8 cellular contexts compared by ENCODE assay signal in the genomic region with DNA sequence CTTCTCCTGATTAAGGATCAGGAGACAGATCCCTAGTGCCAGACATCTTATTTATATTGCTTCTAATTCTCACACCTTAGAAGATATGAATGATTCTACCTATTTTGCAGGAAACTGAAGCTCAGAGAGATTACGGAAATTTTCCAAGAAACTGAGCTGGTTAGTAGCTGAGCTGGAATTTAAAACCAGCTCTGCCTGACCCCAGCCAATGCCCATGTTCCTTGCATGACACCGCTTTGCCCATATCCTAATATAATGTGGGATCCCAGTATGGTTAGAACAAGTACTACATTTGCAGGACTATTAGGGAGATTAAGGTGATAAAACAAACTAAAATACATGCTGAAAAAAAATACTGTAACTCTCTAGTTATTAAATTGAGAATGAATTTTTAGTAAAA. TPM values are rescaled to one million over a fixed set of nuclear protein-coding genes. Genes with fewer than 3 reads are reported as not detected.
DNase-seq lines count a peak whose midpoint lies in the region; ATAC-seq, FAIRE-seq and TF ChIP-seq lines count a peak whose summit lies in the region.

No MANE protein-coding gene starts in this region.

- H3K36me3 Mint-ChIP-seq in activated naive CD8-positive, alpha-beta T cell treated with anti-CD3 and anti-CD28 coated beads, Interleukin-2, amount 50 U/mL, for 24 hours (ENCODE audit: low read depth) = peaks cover 7% of the 10 kb centered on the region
- H3K36me3 Mint-ChIP-seq in effector memory CD8-positive, alpha-beta T cell (ENCODE audit: insufficient read depth) = no peaks in the 10 kb centered on the region

- H3K9me3 ChIP-seq in left lung = no peaks in the 10 kb centered on the region

- H3K27me3 ChIP-seq in ACC112 (ENCODE audit: insufficient read depth, low read length) (no peaks in the 10 kb centered on the region), left lung (no peaks in the 10 kb centered on the region)

- peaks cover 82% of the 10 kb centered on the region for H3K79me2 ChIP-seq in ACC112 (ENCODE audit: control insufficient read depth, insufficient read depth, low read length, unreplicated experiment)

- H3K36me3 ChIP-seq in ACC112 (ENCODE audit: insufficient read depth, low read length) (no peaks in the 10 kb centered on the region), left lung (no peaks in the 10 kb centered on the region)

- no peak for DNase-seq in GM12891 (ENCODE audit: insufficient read length, low spot score)
- DNase-seq in activated naive CD8-positive, alpha-beta T cell treated with anti-CD3 and anti-CD28 coated beads, Interleukin-2, amount 50 U/mL, for 24 hours = no peak
- DNase-seq in left lung = no peak
- DNase-seq in effector memory CD8-positive, alpha-beta T cell = no peak
- DNase-seq in stimulated activated CD4-positive, alpha-beta T cell treated with anti-CD3 and anti-CD28 coated beads, Interleukin-4, amount 100 ng/mL, for 4 hours = no peak
- no peak for DNase-seq in central memory CD4-positive, alpha-beta T cell

- intact Hi-C loops in left lung (cut with DNase I) = no loop called here

- H3K4me1 ChIP-seq in ACC112 (ENCODE audit: control insufficient read depth, insufficient read depth, low read length, unreplicated experiment) (peaks cover 46% of the 10 kb centered on the region), left lung (peaks cover 33 to 76% of the 10 kb centered on the region in 2 donors)

- no peak overlapping the region for H2AFZ ChIP-seq in ACC112 (ENCODE audit: low read length, unreplicated experiment)

- peak overlapping the region; percentile 87 for H3K4me3 ChIP-seq in ACC112 (ENCODE audit: low read depth, low read length)
- peak overlapping the region; percentile 78 to 86 for H3K4me3 ChIP-seq in left lung

- TF ChIP-seq POLR2A in GM12891 (IDR thresholded peaks at IDR 0.05; ENCODE audit: low read depth, low read length) = no peak

- H3K27ac ChIP-seq in ACC112 (ENCODE audit: low read depth, low read length) = no peak overlapping the region
- H3K27ac ChIP-seq in left lung = peak overlapping the region; percentile 43 to 92

- ATAC-seq in activated naive CD8-positive, alpha-beta T cell treated with anti-CD3 and anti-CD28 coated beads, Interleukin-2, amount 50 U/mL, for 24 hours = no peak
- ATAC-seq in left lung (no peak), GM19351 (IDR thresholded peaks at IDR 0.05; ENCODE audit: unreplicated experiment) (no peak)
- ATAC-seq in effector memory CD8-positive, alpha-beta T cell (replicated peaks) = no peak

- peak; percentile 5 for FAIRE-seq in GM12891 (lab: Jason Lieb, UNC)

- H3K4me3 Mint-ChIP-seq in activated naive CD8-positive, alpha-beta T cell treated with anti-CD3 and anti-CD28 coated beads, Interleukin-2, amount 50 U/mL, for 24 hours = no peak overlapping the region
- peak overlapping the region in 1 of 2 donors; percentile 27 for H3K4me3 Mint-ChIP-seq in effector memory CD8-positive, alpha-beta T cell

- no peak for TF ChIP-seq CTCF in left lung (IDR thresholded peaks at IDR 0.05)

- H3K27me3 Mint-ChIP-seq in activated naive CD8-positive, alpha-beta T cell treated with anti-CD3 and anti-CD28 coated beads, Interleukin-2, amount 50 U/mL, for 24 hours = no peaks in the 10 kb centered on the region
- H3K27me3 Mint-ChIP-seq in effector memory CD8-positive, alpha-beta T cell = no peaks in the 10 kb centered on the region

- H3K9me3 Mint-ChIP-seq in activated naive CD8-positive, alpha-beta T cell treated with anti-CD3 and anti-CD28 coated beads, Interleukin-2, amount 50 U/mL, for 24 hours = no peaks in the 10 kb centered on the region
- no peaks in the 10 kb centered on the region for H3K9me3 Mint-ChIP-seq in effector memory CD8-positive, alpha-beta T cell

- peak overlapping the region; percentile 50 for H3K27ac Mint-ChIP-seq in activated naive CD8-positive, alpha-beta T cell treated with anti-CD3 and anti-CD28 coated beads, Interleukin-2, amount 50 U/mL, for 24 hours
- peak overlapping the region in 1 of 2 donors; percentile 35 for H3K27ac Mint-ChIP-seq in effector memory CD8-positive, alpha-beta T cell

- peaks cover 46% of the 10 kb centered on the region for H3K4me1 Mint-ChIP-seq in activated naive CD8-positive, alpha-beta T cell treated with anti-CD3 and anti-CD28 coated beads, Interleukin-2, amount 50 U/mL, for 24 hours
- peaks cover 28 to 40% of the 10 kb centered on the region in 2 donors for H3K4me1 Mint-ChIP-seq in effector memory CD8-positive, alpha-beta T cell (ENCODE audit: low read depth in 2 of 2)

TF ChIP-seq in GM12891, 5 proteins besides CTCF, POLR2A, EP300 and RAD21:
- TF ChIP-seq POU2F2 (IDR thresholded peaks at IDR 0.05; ENCODE audit: low read depth, low read length) = no peak
TF ChIP-seq in GM12891: peak in this region for 0.

RNA-seq across cellular contexts. Expression of gene TMEM30A, which starts 1.9 kb away (rescaled TPM):
- 35.4 TPM for polyA plus RNA-seq in GM12891 (2012; ENCODE audit: low read depth, missing spikeins)
- total RNA-seq in left lung = 100 to 1,000 TPM; 169 to 193 TPM

RNA-seq across cellular contexts. Expression of gene COX7A2, which starts 39.1 kb away (rescaled TPM):
- 391 TPM for polyA plus RNA-seq in GM12891 (2012; ENCODE audit: low read depth, missing spikeins)
- 100 to 1,000 TPM; 316 to 322 TPM for total RNA-seq in left lung
